ENCODE assay signal across 9 cellular contexts in genomic region chr5:113806250-113806649, GRCh38.
DNase-seq lines count a peak whose midpoint lies in the region; ATAC-seq and TF ChIP-seq lines count a peak whose summit lies in the region.
"Had no signal": no experiment of that assay in that cellular context is flagged by ENCODE, and none has a peak within 500 bp of the region (broad histone marks: within the 10 kb centered on the region; RNA-seq: fewer than 3 reads in every experiment).

No MANE protein-coding gene starts in this region.

- CTCF ChIA-PET in RWPE1 (lab: Yijun Ruan, JAX), result interaction anchor here (0.7 to 1.1 kb wide), 2 partner anchors 10 to 11 kb away, joined by 3 read pairs; no protein-coding TSS in a partner anchor

- DNase-seq in AG09319 (ENCODE audit: extremely low read depth, low read depth) (no peak), dermis microvascular lymphatic vessel endothelial cell (ENCODE audit: low read depth in 2 of 2) (peak; percentile 13 to 29), midbrain (lab: John Stamatoyannopoulos, UW) (peak; percentile 31), GM10266 (ENCODE audit: extremely low spot score) (no peak), RWPE1 (ENCODE audit: low spot score) (no peak)
- DNase-seq in stimulated activated CD4-positive, alpha-beta T cell treated with anti-CD3 and anti-CD28 coated beads, Interleukin-4, amount 100 ng/mL, for 1 hour, result no peak
- DNase-seq: activated CD8-positive, alpha-beta memory T cell treated with anti-CD3 and anti-CD28 coated beads, Interleukin-2, amount 50 U/mL, for 48 hours had no signal

- TF ChIP-seq CTCF in AG09319 (IDR thresholded peaks at IDR 0.05; ENCODE audit: low read depth, low read length), result peak; percentile 73
- peak; percentile 73 for TF ChIP-seq CTCF in LNCAP (IDR thresholded peaks at IDR 0.05)
- TF ChIP-seq CTCF in GM10266 (IDR thresholded peaks at IDR 0.05; ENCODE audit: control insufficient read depth, insufficient read depth, low read depth, missing control alignments), result no peak
- TF ChIP-seq CTCF in RWPE1 (conservative IDR thresholded peaks at IDR 0.05; ENCODE audit: low read depth), result no peak; the same call in 1 of the 2 replicates

- no peak for ATAC-seq in GM18868 (IDR thresholded peaks at IDR 0.05; ENCODE audit: unreplicated experiment)

- no peak overlapping the region for H3K27ac ChIP-seq in RWPE1

- POLR2A ChIA-PET in RWPE1 (lab: Yijun Ruan, JAX; ENCODE audit: low non-redundant PET), result no interaction called here

Comparison
In these comparisons a context has a peak if more than half of its experiments do, and no peak if none do; other contexts are left out.
1. DNase-seq: peak in dermis microvascular lymphatic vessel endothelial cell (2 of 2) and midbrain (single experiment); none in AG09319 (single experiment), GM10266 (single experiment), stimulated activated CD4-positive, alpha-beta T cell treated with anti-CD3 and anti-CD28 coated beads, Interleukin-4, amount 100 ng/mL, for 1 hour (single experiment) and RWPE1 (single experiment).
2. CTCF ChIP-seq: peak in AG09319 (single experiment) and LNCAP (single experiment); none in GM10266 (single experiment) and RWPE1 (single experiment).